In genomic region chr4:151760713-151761661, GRCh38 we compare ENCODE assay signal across 1 cellular context.
TF ChIP-seq lines count a peak whose summit lies in the region.

A gene with protein sequence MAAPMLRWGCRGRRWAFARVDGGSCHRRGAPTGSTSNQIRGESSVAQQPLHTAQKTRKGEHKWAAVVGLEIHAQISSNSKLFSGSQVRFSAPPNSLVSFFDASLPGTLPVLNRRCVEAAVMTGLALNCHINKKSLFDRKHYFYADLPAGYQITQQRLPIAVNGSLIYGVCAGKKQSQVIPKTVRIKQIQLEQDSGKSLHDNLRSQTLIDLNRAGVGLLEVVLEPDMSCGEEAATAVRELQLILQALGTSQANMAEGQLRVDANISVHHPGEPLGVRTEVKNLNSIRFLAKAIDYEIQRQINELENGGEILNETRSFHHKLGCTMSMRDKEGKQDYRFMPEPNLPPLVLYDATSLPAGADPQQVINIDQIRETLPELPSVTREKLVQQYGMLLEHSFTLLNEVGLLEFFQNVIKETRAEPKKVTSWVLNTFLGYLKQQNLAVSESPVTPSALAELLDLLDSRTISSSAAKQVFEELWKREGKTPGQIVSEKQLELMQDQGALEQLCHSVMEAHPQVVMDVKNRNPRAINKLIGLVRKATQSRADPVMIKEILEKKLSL (minus strand): TSS chr4:151761007. CDS start chr4:151760982, 25 bp downstream.

TF ChIP-seq in K562, 482 proteins besides CTCF, POLR2A, EP300 and RAD21 (continued from another document):
- TF ChIP-seq GTF3C2 (IDR thresholded peaks at IDR 0.05; ENCODE audit: borderline replicate concordance, extremely low read depth, insufficient read length) (no peak), PPARD (CRISPR knock-in tag; IDR thresholded peaks at IDR 0.05) (no peak), MTA2 (IDR thresholded peaks at IDR 0.05; ENCODE audit: low read depth) (no peak), UBTF (IDR thresholded peaks at IDR 0.05; ENCODE audit: borderline replicate concordance in 1 of 2, low read depth in 2 of 2, low read length in 2 of 2) (no peak), SIN3B (IDR thresholded peaks at IDR 0.05; ENCODE audit: low read depth) (peak; percentile 100), SNAPC5 (CRISPR knock-in tag; IDR thresholded peaks at IDR 0.05) (no peak), NCOR1 (IDR thresholded peaks at IDR 0.05) (no peak), SIX5 (IDR thresholded peaks at IDR 0.05; ENCODE audit: borderline replicate concordance in 1 of 2, insufficient read depth in 1 of 2, low read depth in 1 of 2, low read length in 2 of 2) (peak; percentile 91 to 92), PML (IDR thresholded peaks at IDR 0.05; ENCODE audit: low read length) (peak; percentile 67), SRSF7 (optimal IDR thresholded peaks at IDR 0.05; ENCODE audit: low read depth, low read length) (no peak), RBM22 (IDR thresholded peaks at IDR 0.05; ENCODE audit: low read depth, low read length, poor library complexity, severe bottlenecking) (no peak), MCM3 (IDR thresholded peaks at IDR 0.05) (no peak), ZNF76 (CRISPR knock-in tag; IDR thresholded peaks at IDR 0.05; ENCODE audit: borderline replicate concordance) (no peak; the same call in 1 of the 2 replicates), MAFG (tag; conservative IDR thresholded peaks at IDR 0.05) (no peak)
- TF ChIP-seq, protein P1, sequence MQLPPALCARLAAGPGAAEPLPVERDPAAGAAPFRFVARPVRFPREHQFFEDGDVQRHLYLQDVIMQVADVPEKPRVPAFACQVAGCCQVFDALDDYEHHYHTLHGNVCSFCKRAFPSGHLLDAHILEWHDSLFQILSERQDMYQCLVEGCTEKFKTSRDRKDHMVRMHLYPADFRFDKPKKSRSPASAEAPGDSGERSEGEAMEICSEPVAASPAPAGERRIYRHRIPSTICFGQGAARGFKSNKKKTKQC (CRISPR knock-in tag; IDR thresholded peaks at IDR 0.05) = peak; percentile 70; the same call in 1 of the 2 replicates
